Comparison of ENCODE assay signal across 17 cellular contexts in the genomic region with DNA sequence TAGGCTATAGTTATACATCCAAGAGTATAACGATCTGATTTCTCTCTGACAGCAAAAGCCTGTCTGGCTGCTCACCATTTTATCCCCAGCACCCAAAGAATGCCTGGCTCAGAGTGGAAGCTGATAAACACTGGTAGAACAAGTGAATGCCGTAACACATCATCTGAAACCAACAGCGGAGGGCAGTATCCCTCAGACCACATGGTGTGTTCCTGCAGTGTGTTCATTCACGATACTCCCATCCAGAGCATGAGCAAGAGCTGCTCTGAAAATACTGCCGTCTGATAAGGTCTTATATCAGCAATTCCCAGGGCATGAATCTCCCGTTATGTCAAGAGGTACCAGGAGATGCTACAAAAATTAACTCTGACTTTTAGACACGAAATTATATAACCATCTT.
A peak's percentile ranks its signal among the peaks of the same experiment; 100 is the strongest.
DNase-seq lines count a peak whose midpoint lies in the region; ATAC-seq and TF ChIP-seq lines count a peak whose summit lies in the region.
"Had no signal": no experiment of that assay in that cellular context is flagged by ENCODE, and none has a peak within 500 bp of the region (broad histone marks: within the 10 kb centered on the region; RNA-seq: fewer than 3 reads in every experiment).

No MANE protein-coding gene starts in this region.

- H3K27me3 ChIP-seq in testis: no peaks in the 10 kb centered on the region
- H3K27me3 ChIP-seq: uterus had no signal

- no peak for TF ChIP-seq POLR2A in testis (IDR thresholded peaks at IDR 0.05)

- H3K9me3 ChIP-seq in testis: no peaks in the 10 kb centered on the region
- H3K9me3 ChIP-seq: uterus had no signal

- peaks cover 10% of the 10 kb centered on the region for H3K36me3 Mint-ChIP-seq in brain

- H3K9me3 Mint-ChIP-seq in brain: no peaks in the 10 kb centered on the region
- H3K9me3 Mint-ChIP-seq: activated naive CD4-positive, alpha-beta T cell treated with anti-CD3 and anti-CD28 coated beads for 36 hours; CD4-positive, alpha-beta T cell had no signal

- no peak overlapping the region for H3K4me3 ChIP-seq in testis
- H3K4me3 ChIP-seq: uterus had no signal

- no peak for DNase-seq in Right ventricle myocardium superior
- no peak for DNase-seq in cardiac septum (ENCODE audit: low spot score)
- DNase-seq in inferior parietal cortex (ENCODE audit: extremely low spot score): peak; percentile 63
- DNase-seq in iPS-NIHi7 (ENCODE audit: extremely low spot score): no peak
- no peak for DNase-seq in testis
- no peak for DNase-seq in cortex of kidney (lab: John Stamatoyannopoulos, UW)
- DNase-seq: activated CD8-positive, alpha-beta memory T cell treated with anti-CD3 and anti-CD28 coated beads, Interleukin-2, amount 50 U/mL, for 48 hours; activated naive CD4-positive, alpha-beta T cell treated with anti-CD3 and anti-CD28 coated beads for 36 hours; CD4-positive, alpha-beta T cell; DMS79 treated with DMSO at 0.1 percent for 48 hours; left colon; NCI-H1105; stimulated activated naive CD4-positive, alpha-beta T cell treated with Interleukin-2 at 50 U/mL for 16 hours; T-helper 17 cell; uterus had no signal

- H3K27me3 Mint-ChIP-seq in brain: no peaks in the 10 kb centered on the region
- H3K27me3 Mint-ChIP-seq: CD4-positive, alpha-beta T cell had no signal

- H3K4me1 ChIP-seq in testis: no peaks in the 10 kb centered on the region

- TF ChIP-seq CTCF in brain (conservative IDR thresholded peaks at IDR 0.05): no peak
- TF ChIP-seq CTCF in testis (IDR thresholded peaks at IDR 0.05): no peak

- H3K27ac ChIP-seq in temporal lobe (ENCODE audit: low read depth, low read length) (peak overlapping the region; percentile 12), testis (no peak overlapping the region)
- H3K27ac ChIP-seq: uterus had no signal

- H3K4me1 Mint-ChIP-seq in brain: peaks cover 42% of the 10 kb centered on the region
- H3K4me1 Mint-ChIP-seq: T-helper 17 cell had no signal

- no peak overlapping the region for H3K4me3 Mint-ChIP-seq in brain
- H3K4me3 Mint-ChIP-seq: activated naive CD4-positive, alpha-beta T cell treated with anti-CD3 and anti-CD28 coated beads for 36 hours; CD4-positive, alpha-beta T cell; T-helper 17 cell had no signal

- H3K36me3 ChIP-seq in testis (ENCODE audit: low read depth, missing control alignments): no peaks in the 10 kb centered on the region
- H3K36me3 ChIP-seq: uterus had no signal

- intact Hi-C loops in Right ventricle myocardium superior (cut with DNase I): no loop called here
- intact Hi-C loops in cardiac septum (cut with DNase I): no loop called here
- intact Hi-C loops in testis (cut with DNase I; ENCODE audit: low total_unique reads): no loop called here

- whole genome bisulfite sequencing in testis, 2 donors: 76 to 78% methylated on average over 7 of the region's 7 CpGs

- ATAC-seq in Right ventricle myocardium superior (ENCODE audit: poor library complexity): peak; percentile 85
- ATAC-seq: left colon, T-helper 17 cell had no signal

- H3K27ac Mint-ChIP-seq in brain: peak overlapping the region in 3 of 5 experiments; percentile 31 to 54 (median 41)
- H3K27ac Mint-ChIP-seq: activated naive CD4-positive, alpha-beta T cell treated with anti-CD3 and anti-CD28 coated beads for 36 hours; CD4-positive, alpha-beta T cell; T-helper 17 cell had no signal
